In genomic region chr7:1461640-1462375, GRCh38 we compare ENCODE assay signal across 12 cellular contexts. TPM values are rescaled to one million over a fixed set of nuclear protein-coding genes. Genes with fewer than 3 reads are reported as not detected.
A peak's percentile ranks its signal among the peaks of the same experiment; 100 is the strongest.
DNase-seq lines count a peak whose midpoint lies in the region; ATAC-seq, FAIRE-seq and TF ChIP-seq lines count a peak whose summit lies in the region.
"Had no signal": no experiment of that assay in that cellular context is flagged by ENCODE, and none has a peak within 500 bp of the region (broad histone marks: within the 10 kb centered on the region; RNA-seq: fewer than 3 reads in every experiment).

No MANE protein-coding gene starts in this region.

- H3K27ac ChIP-seq in mesendoderm (ENCODE audit: low read depth, low read length) = no peak overlapping the region
- H3K27ac ChIP-seq in temporal lobe (ENCODE audit: low read depth, low read length) = peak overlapping the region; percentile 44

- H3K79me2 ChIP-seq in mesendoderm (ENCODE audit: control insufficient read depth, insufficient read depth, low read length) = no peaks in the 10 kb centered on the region

- H3K4me2 ChIP-seq in mesendoderm (ENCODE audit: low read length) = no peak overlapping the region

- no peaks in the 10 kb centered on the region for H3K9me3 Mint-ChIP-seq in activated CD4-positive, alpha-beta T cell treated with anti-CD3 and anti-CD28 coated beads, Interleukin-2, amount 10 ng/mL, durations not matched to agents 24 days and 14 days
- no peaks in the 10 kb centered on the region for H3K9me3 Mint-ChIP-seq in activated naive CD8-positive, alpha-beta T cell treated with anti-CD3 and anti-CD28 coated beads for 36 hours

- peak overlapping the region; percentile 15 for H3K56ac ChIP-seq in mesendoderm (ENCODE audit: low read length)

- no peak overlapping the region for H3K9ac ChIP-seq in mesendoderm (ENCODE audit: low read length)

- H2BK15ac ChIP-seq in mesendoderm (replicated peaks; ENCODE audit: low read depth) = no peak overlapping the region

- H3K27me3 ChIP-seq in mesendoderm (ENCODE audit: insufficient read depth, low read length, poor library complexity) = no peaks in the 10 kb centered on the region
- H3K27me3 ChIP-seq: body of pancreas had no signal

- H3K36me3 ChIP-seq in mesendoderm (ENCODE audit: control insufficient read depth, insufficient read depth, low read length) = no peaks in the 10 kb centered on the region

- no peak overlapping the region for H4K8ac ChIP-seq in mesendoderm (ENCODE audit: low read depth, low read length)

- H3K4me3 ChIP-seq in mesendoderm (ENCODE audit: low read length) = no peak overlapping the region
- H3K4me3 ChIP-seq: body of pancreas had no signal

- ATAC-seq in esophagus mucosa (no peak), HG03565 (IDR thresholded peaks at IDR 0.05; ENCODE audit: unreplicated experiment) (no peak)
- ATAC-seq: activated CD8-positive, alpha-beta memory T cell treated with anti-CD3 and anti-CD28 coated beads, Interleukin-2, amount 10 ng/mL, durations not matched to agents 7 days and 5 days; body of pancreas had no signal

- no peak for DNase-seq in activated CD4-positive, alpha-beta T cell treated with anti-CD3 and anti-CD28 coated beads, Interleukin-2, amount 10 ng/mL, durations not matched to agents 24 days and 14 days
- DNase-seq in activated CD4-positive, alpha-beta T cell treated with anti-CD3 and anti-CD28 coated beads, Interleukin-2, amount 50 U/mL, for 48 hours = no peak
- DNase-seq in activated naive CD8-positive, alpha-beta T cell treated with anti-CD3 and anti-CD28 coated beads for 36 hours = no peak
- DNase-seq in mesendoderm = no peak
- DNase-seq in GM12892 (ENCODE audit: insufficient read length) = no peak
- DNase-seq: activated CD8-positive, alpha-beta memory T cell treated with anti-CD3 and anti-CD28 coated beads, Interleukin-2, amount 10 ng/mL, durations not matched to agents 7 days and 5 days; NCI-H187 treated with DMSO at 0.1 percent for 48 hours; stimulated activated CD4-positive, alpha-beta T cell treated with anti-CD3 and anti-CD28 coated beads, Interleukin-2, amount 100 ng/mL, for 24 hours had no signal

- no peak overlapping the region for H4K5ac ChIP-seq in mesendoderm (ENCODE audit: low read length)

- no peak overlapping the region for H3K27ac Mint-ChIP-seq in activated CD4-positive, alpha-beta T cell treated with anti-CD3 and anti-CD28 coated beads, Interleukin-2, amount 10 ng/mL, durations not matched to agents 24 days and 14 days
- peak overlapping the region; percentile 4 for H3K27ac Mint-ChIP-seq in activated naive CD8-positive, alpha-beta T cell treated with anti-CD3 and anti-CD28 coated beads for 36 hours
- H3K27ac Mint-ChIP-seq: activated CD8-positive, alpha-beta memory T cell treated with anti-CD3 and anti-CD28 coated beads, Interleukin-2, amount 10 ng/mL, durations not matched to agents 7 days and 5 days had no signal

- no peak for FAIRE-seq in GM12892 (lab: Jason Lieb, UNC)

- no peak overlapping the region for H3K23ac ChIP-seq in mesendoderm (ENCODE audit: low read length)

- no peak overlapping the region for H3K18ac ChIP-seq in mesendoderm (ENCODE audit: low read length)

- no peak overlapping the region for H3K4ac ChIP-seq in mesendoderm (ENCODE audit: low read depth, low read length)

- intact Hi-C loops in activated CD4-positive, alpha-beta T cell treated with anti-CD3 and anti-CD28 coated beads, Interleukin-2, amount 10 ng/mL, durations not matched to agents 24 days and 14 days (cut with micrococcal nuclease) = no loop called here

- H3K27me3 Mint-ChIP-seq in activated CD4-positive, alpha-beta T cell treated with anti-CD3 and anti-CD28 coated beads, Interleukin-2, amount 10 ng/mL, durations not matched to agents 24 days and 14 days = peaks cover 2% of the 10 kb centered on the region
- no peaks in the 10 kb centered on the region for H3K27me3 Mint-ChIP-seq in activated naive CD8-positive, alpha-beta T cell treated with anti-CD3 and anti-CD28 coated beads for 36 hours

- H3K4me3 Mint-ChIP-seq in activated CD4-positive, alpha-beta T cell treated with anti-CD3 and anti-CD28 coated beads, Interleukin-2, amount 10 ng/mL, durations not matched to agents 24 days and 14 days = peak overlapping the region; percentile 39
- no peak overlapping the region for H3K4me3 Mint-ChIP-seq in activated naive CD8-positive, alpha-beta T cell treated with anti-CD3 and anti-CD28 coated beads for 36 hours
- H3K4me3 Mint-ChIP-seq: activated CD8-positive, alpha-beta memory T cell treated with anti-CD3 and anti-CD28 coated beads, Interleukin-2, amount 10 ng/mL, durations not matched to agents 7 days and 5 days had no signal

- no peak for TF ChIP-seq POLR2A in GM12892 (IDR thresholded peaks at IDR 0.05; ENCODE audit: low read depth, low read length)

- no peak overlapping the region for H2BK120ac ChIP-seq in mesendoderm (ENCODE audit: low read depth, low read length)

- no peaks in the 10 kb centered on the region for H3K4me1 ChIP-seq in mesendoderm (ENCODE audit: control insufficient read depth, low read depth, low read length)

- H2AK5ac ChIP-seq in mesendoderm (ENCODE audit: low read length) = no peak overlapping the region

- no CpG with 5 or more reads among the region's 19 CpGs for WGBS in mesendoderm (ENCODE audit: extremely low coverage, insufficient coverage, low lambda C conversion rate)

- no peak overlapping the region for H2BK5ac ChIP-seq in mesendoderm (ENCODE audit: low read length)

- H3K4me1 Mint-ChIP-seq in activated CD4-positive, alpha-beta T cell treated with anti-CD3 and anti-CD28 coated beads, Interleukin-2, amount 10 ng/mL, durations not matched to agents 24 days and 14 days = peaks cover 2% of the 10 kb centered on the region
- peaks cover 6% of the 10 kb centered on the region for H3K4me1 Mint-ChIP-seq in activated naive CD8-positive, alpha-beta T cell treated with anti-CD3 and anti-CD28 coated beads for 36 hours

- no peaks in the 10 kb centered on the region for H3K36me3 Mint-ChIP-seq in activated CD4-positive, alpha-beta T cell treated with anti-CD3 and anti-CD28 coated beads, Interleukin-2, amount 10 ng/mL, durations not matched to agents 24 days and 14 days (ENCODE audit: low read depth)
- no peaks in the 10 kb centered on the region for H3K36me3 Mint-ChIP-seq in activated naive CD8-positive, alpha-beta T cell treated with anti-CD3 and anti-CD28 coated beads for 36 hours
- H3K36me3 Mint-ChIP-seq: activated CD8-positive, alpha-beta memory T cell treated with anti-CD3 and anti-CD28 coated beads, Interleukin-2, amount 10 ng/mL, durations not matched to agents 7 days and 5 days had no signal

- H3K79me1 ChIP-seq in mesendoderm (ENCODE audit: low read length) = no peaks in the 10 kb centered on the region

RNA-seq across cellular contexts. Expression of gene MICALL2, which starts 2.5 kb away (rescaled TPM):
- total RNA-seq in activated CD4-positive, alpha-beta T cell treated with anti-CD3 and anti-CD28 coated beads, Interleukin-2, amount 10 ng/mL, durations not matched to agents 24 days and 14 days = 1.8 TPM in 2 replicates
- 1 to 10 TPM; 2.1 to 2.3 TPM for total RNA-seq in activated naive CD8-positive, alpha-beta T cell treated with anti-CD3 and anti-CD28 coated beads for 36 hours
- polyA plus RNA-seq in mesendoderm (2013, experiment 1 of 2) = 4.0 TPM
- 3.6 TPM for polyA plus RNA-seq in mesendoderm (2013, experiment 2 of 2)
- total RNA-seq in temporal lobe (4.7 TPM), esophagus mucosa (16.1 TPM)
- polyA plus RNA-seq in GM12892 (2012; ENCODE audit: missing spikeins) = 0.36 TPM

RNA-seq across cellular contexts. Expression of gene INTS1, which starts 42.4 kb away (rescaled TPM):
- 89.5 and 94.3 TPM in 2 replicates for total RNA-seq in activated CD4-positive, alpha-beta T cell treated with anti-CD3 and anti-CD28 coated beads, Interleukin-2, amount 10 ng/mL, durations not matched to agents 24 days and 14 days
- 10 to 100 TPM; 88.9 to 94.1 TPM for total RNA-seq in activated naive CD8-positive, alpha-beta T cell treated with anti-CD3 and anti-CD28 coated beads for 36 hours
- polyA plus RNA-seq in mesendoderm (2013, experiment 1 of 2) = 31.6 TPM
- 33.7 TPM for polyA plus RNA-seq in mesendoderm (2013, experiment 2 of 2)
- total RNA-seq in temporal lobe = 32.2 TPM
- 16.6 TPM for polyA plus RNA-seq in GM12892 (2012; ENCODE audit: missing spikeins)
- 50.4 TPM for total RNA-seq in esophagus mucosa
